8 cellular contexts compared by ENCODE assay signal in the genomic region with DNA sequence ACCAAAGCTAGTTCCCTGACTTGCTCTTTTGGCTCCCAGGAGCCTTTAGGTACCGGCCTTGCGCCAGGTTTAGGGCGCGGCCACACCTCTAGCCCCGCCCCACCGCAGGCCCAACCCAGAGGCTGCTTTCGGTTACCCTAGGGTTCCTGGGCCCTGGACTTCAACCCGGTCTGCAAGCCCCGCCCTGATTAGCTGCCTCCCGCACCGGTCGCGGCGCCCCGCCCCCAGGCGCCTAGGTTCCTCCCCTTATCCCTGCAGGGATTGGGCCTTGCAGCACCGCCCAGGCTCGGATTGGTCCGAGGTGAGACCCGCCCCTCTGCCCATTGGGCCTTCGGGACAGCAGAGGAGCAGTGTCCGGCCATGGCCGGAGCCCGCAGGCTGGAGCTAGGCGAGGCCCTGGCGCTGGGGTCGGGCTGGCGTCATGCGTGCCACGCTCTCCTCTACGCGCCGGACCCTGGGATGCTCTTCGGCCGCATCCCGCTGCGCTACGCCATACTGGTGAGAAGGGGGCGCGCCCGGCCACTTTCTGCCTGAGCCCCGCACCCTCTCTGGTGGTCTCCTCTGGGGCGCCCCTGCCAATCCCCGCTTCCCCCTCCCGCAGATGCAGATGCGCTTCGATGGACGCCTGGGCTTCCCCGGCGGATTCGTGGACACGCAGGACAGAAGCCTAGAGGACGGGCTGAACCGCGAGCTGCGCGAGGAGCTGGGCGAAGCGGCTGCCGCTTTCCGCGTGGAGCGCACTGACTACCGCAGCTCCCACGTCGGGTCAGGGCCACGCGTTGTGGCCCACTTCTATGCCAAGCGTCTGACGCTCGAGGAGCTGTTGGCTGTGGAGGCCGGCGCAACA. TPM values are rescaled to one million over a fixed set of nuclear protein-coding genes. Genes with fewer than 3 reads are reported as not detected.
DNase-seq lines count a peak whose midpoint lies in the region; ATAC-seq and TF ChIP-seq lines count a peak whose summit lies in the region.

Gene NUDT16, plus strand, starts transcription at position 330 of the 847 bp plus-strand sequence. Its CDS starts 31 bp downstream, at position 361.

- H3K79me2 ChIP-seq in DOHH2 (ENCODE audit: control insufficient read depth, low read length), result no peaks in the 10 kb centered on the region
- peaks cover 42% of the 10 kb centered on the region for H3K79me2 ChIP-seq in GM23248 (ENCODE audit: insufficient read depth)

- peak; percentile 100 for DNase-seq in GM23248
- peak; percentile 99 for DNase-seq in LHCN-M2 (ENCODE audit: low read depth)
- peak; percentile 99 for DNase-seq in activated effector memory CD4-positive, alpha-beta T cell treated with anti-CD3 and anti-CD28 coated beads, Interleukin-2, amount 50 U/mL, for 16 hours
- DNase-seq in fibroblast of pulmonary artery (ENCODE audit: low read depth), result peak; percentile 99
- DNase-seq in natural killer cell, result peak; percentile 96
- peak; percentile 84 to 92 (median 88) for DNase-seq in stimulated activated naive CD4-positive, alpha-beta T cell (lab: John Stamatoyannopoulos, UW)

- no peak within 1 kb of the TSS for H3K27ac ChIP-seq in DOHH2 (ENCODE audit: low read depth, low read length)
- H3K27ac ChIP-seq in GM23248, result peak within 1 kb of the TSS; percentile 77

- H3K9ac ChIP-seq in GM23248, result peak within 1 kb of the TSS; percentile 96

- peak within 1 kb of the TSS; percentile 95 for H2AFZ ChIP-seq in GM23248

- WGBS in GM23248 (ENCODE audit: low coverage in 1 of 2, low lambda C conversion rate in 2 of 2, missing lambda C conversion rate in 2 of 2), 2 experiments, result 1 to 2% methylated on average over 45 to 63 of the region's 73 CpGs

- H3K36me3 ChIP-seq in DOHH2 (ENCODE audit: control insufficient read depth, low read length) (no peaks in the 10 kb centered on the region), GM23248 (ENCODE audit: low read depth) (no peaks in the 10 kb centered on the region)

- no peaks in the 10 kb centered on the region for H3K27me3 Mint-ChIP-seq in natural killer cell (ENCODE audit: low read depth in 2 of 2)

- peaks cover 30 to 40% of the 10 kb centered on the region in 2 donors for H3K4me1 Mint-ChIP-seq in natural killer cell

- H3K27me3 ChIP-seq in DOHH2 (ENCODE audit: control insufficient read depth, low read length) (peaks cover 9% of the 10 kb centered on the region; the same call in 1 of the 2 replicates), GM23248 (replicated peaks; ENCODE audit: insufficient read depth) (no peaks in the 10 kb centered on the region)

- peak within 1 kb of the TSS; percentile 62 for H3K4me3 ChIP-seq in DOHH2 (ENCODE audit: low read length)
- H3K4me3 ChIP-seq in GM23248, result peak within 1 kb of the TSS; percentile 97
- H3K4me3 ChIP-seq in fibroblast of pulmonary artery (replicated peaks; ENCODE audit: low read depth, low read length), result peak within 1 kb of the TSS; percentile 89

- no peaks in the 10 kb centered on the region for H3K36me3 Mint-ChIP-seq in natural killer cell

- ATAC-seq in natural killer cell, result peak; percentile 97 to 100 (median 97)

- H3K4me1 ChIP-seq in DOHH2 (ENCODE audit: control insufficient read depth, low read length) (no peaks in the 10 kb centered on the region), GM23248 (ENCODE audit: insufficient read depth) (peaks cover 6% of the 10 kb centered on the region)

- H3F3A ChIP-seq in DOHH2 (ENCODE audit: control insufficient read depth, insufficient read depth) (no peaks in the 10 kb centered on the region), GM23248 (ENCODE audit: insufficient read depth) (no peaks in the 10 kb centered on the region)

- H3K9me3 Mint-ChIP-seq in natural killer cell, result no peaks in the 10 kb centered on the region

- in situ Hi-C loops in GM23248 (cut with MboI), result no loop called here

- H3K4me2 ChIP-seq in DOHH2 (ENCODE audit: low read length) (peak within 1 kb of the TSS; percentile 50), GM23248 (ENCODE audit: unreplicated experiment) (peak within 1 kb of the TSS; percentile 99)

- TF ChIP-seq POLR2A in Raji (IDR thresholded peaks at IDR 0.05; ENCODE audit: insufficient read depth, low read depth, low read length), result peak; percentile 64

- H3K9me2 ChIP-seq in DOHH2 (replicated peaks; ENCODE audit: control insufficient read depth, low read length), result no peaks in the 10 kb centered on the region
- no peaks in the 10 kb centered on the region for H3K9me2 ChIP-seq in GM23248 (ENCODE audit: insufficient read depth)

- no peak for TF ChIP-seq CTCF in DOHH2 (IDR thresholded peaks at IDR 0.05; ENCODE audit: low read depth, low read length, poor library complexity, severe bottlenecking)
- TF ChIP-seq CTCF in fibroblast of pulmonary artery (IDR thresholded peaks at IDR 0.05; ENCODE audit: low read length, missing control alignments), result no peak
- TF ChIP-seq CTCF in natural killer cell (IDR thresholded peaks at IDR 0.05), result no peak

- H3K9me3 ChIP-seq in DOHH2 (ENCODE audit: control insufficient read depth, insufficient read depth, low read length), result no peaks in the 10 kb centered on the region
- H3K9me3 ChIP-seq in GM23248 (ENCODE audit: low read depth), result no peaks in the 10 kb centered on the region

- H3K27ac Mint-ChIP-seq in natural killer cell, result peak within 1 kb of the TSS; percentile 88 to 97

- peak within 1 kb of the TSS; percentile 95 for H3K4me3 Mint-ChIP-seq in natural killer cell

- intact Hi-C loops in natural killer cell (cut with micrococcal nuclease), result loop anchor here (1.0 to 10.0 kb wide), 5 partner anchors 122 to 1343 kb away; partner anchors contain the start of gene NPHP3

- H4K20me1 ChIP-seq in DOHH2 (ENCODE audit: control insufficient read depth, insufficient read depth, low read depth, low read length) (no peaks in the 10 kb centered on the region), GM23248 (ENCODE audit: insufficient read depth) (no peaks in the 10 kb centered on the region)

RNA-seq across cellular contexts. Expression of gene NUDT16, which starts in this region (rescaled TPM):
- 10.5 and 14.4 TPM in 2 replicates for total RNA-seq in GM23248 (2014; rRNA removed; shearing (Covaris generic))
- 11.7 TPM in 2 replicates for polyA plus RNA-seq in GM23248 (2016; fragmentation: Nextera tagmentation; extraction: Ambion mirVana)
- 15.0 and 15.3 TPM in 2 replicates for total RNA-seq in LHCN-M2 (2014; rRNA removed)
- polyA plus RNA-seq in LHCN-M2 (2012), result 13.5 TPM
- total RNA-seq in natural killer cell, result 10 to 100 TPM in 1 of 3 donors, 1 to 10 TPM in 2; 9.0 to 10.7 (median 9.7) TPM
